In genomic region chr2:15708161-15708560, GRCh38 we compare ENCODE assay signal across 27 cellular contexts.
"Had no signal": no experiment of that assay in that cellular context is flagged by ENCODE, and none has a peak within 500 bp of the region (broad histone marks: within the 10 kb centered on the region; RNA-seq: fewer than 3 reads in every experiment).

No MANE protein-coding gene starts in this region.

- H3K9me3 Mint-ChIP-seq: natural killer cell; nephron; stimulated activated effector memory CD8-positive, alpha-beta T cell treated with anti-CD3 and anti-CD28 coated beads, Interleukin-12 subunit alpha, Interleukin-12 subunit beta, amount 100 ng/mL, for 72 hours; stimulated activated naive CD8-positive, alpha-beta T cell treated with anti-CD3 and anti-CD28 coated beads, Interleukin-15, Interleukin-2, amounts not matched to agents 100 ng/mL and 50 ng/mL, for 24 hours had no signal

- H3K4me3 Mint-ChIP-seq: naive thymus-derived CD4-positive, alpha-beta T cell; natural killer cell; nephron; stimulated activated effector memory CD8-positive, alpha-beta T cell treated with anti-CD3 and anti-CD28 coated beads, Interleukin-12 subunit alpha, Interleukin-12 subunit beta, amount 100 ng/mL, for 72 hours; stimulated activated naive B cell treated with anti-CD40 and anti-IgM and Interleukin-4, amounts not matched to agents 10 μg/mL and 1 μg/mL and 100 μg/mL, for 72 hours; stimulated activated naive CD8-positive, alpha-beta T cell treated with anti-CD3 and anti-CD28 coated beads, Interleukin-15, Interleukin-2, amounts not matched to agents 100 ng/mL and 50 ng/mL, for 24 hours had no signal

- H3K9me3 ChIP-seq: ovary, prostate gland, right atrium auricular region, right lobe of liver, sigmoid colon, stomach, thoracic aorta, thyroid gland, tibial nerve, upper lobe of left lung, vagina had no signal

- H3K4me1 Mint-ChIP-seq: naive thymus-derived CD4-positive, alpha-beta T cell; natural killer cell; stimulated activated effector memory CD8-positive, alpha-beta T cell treated with anti-CD3 and anti-CD28 coated beads, Interleukin-12 subunit alpha, Interleukin-12 subunit beta, amount 100 ng/mL, for 72 hours; stimulated activated naive B cell treated with anti-CD40 and anti-IgM and Interleukin-4, amounts not matched to agents 10 μg/mL and 1 μg/mL and 100 μg/mL, for 72 hours had no signal

- DNase-seq: naive thymus-derived CD4-positive, alpha-beta T cell; natural killer cell; occipital lobe; ovary; retina; right lobe of liver; sigmoid colon; small intestine; stimulated activated CD4-positive, alpha-beta T cell treated with anti-CD3 and anti-CD28 coated beads, Interleukin-15, amount 100 ng/mL, for 24 hours; stimulated activated CD4-positive, alpha-beta T cell treated with anti-CD3 and anti-CD28 coated beads, Interleukin-2, amount 100 ng/mL, for 24 hours; stimulated activated CD4-positive, alpha-beta T cell treated with anti-CD3 and anti-CD28 coated beads, Interleukin-2, amount 100 ng/mL, for 48 hours; stimulated activated CD4-positive, alpha-beta T cell treated with anti-CD3 and anti-CD28 coated beads, Interleukin-4, amount 100 ng/mL, for 24 hours; stimulated activated naive B cell treated with anti-CD40 and anti-IgM and Interleukin-4, amounts not matched to agents 10 μg/mL and 1 μg/mL and 100 μg/mL, for 72 hours; stimulated activated naive CD4-positive, alpha-beta T cell treated with Interleukin-2 at 50 U/mL for 16 hours; stomach; thyroid gland; trophoblast cell; upper lobe of left lung had no signal

- H3K27me3 ChIP-seq: ovary, right atrium auricular region, right lobe of liver, sigmoid colon, stomach, thyroid gland, tibial nerve, upper lobe of left lung, vagina had no signal

- H3K36me3 ChIP-seq: ovary, prostate gland, right atrium auricular region, right lobe of liver, sigmoid colon, stomach, thoracic aorta, thyroid gland, tibial nerve, upper lobe of left lung, vagina had no signal

- H3K27ac ChIP-seq: ovary, prostate gland, right lobe of liver, thoracic aorta, tibial nerve, upper lobe of left lung, vagina had no signal

- H3K4me3 ChIP-seq: ovary, prostate gland, right atrium auricular region, right lobe of liver, sigmoid colon, stomach, thoracic aorta, thyroid gland, tibial nerve, upper lobe of left lung, vagina had no signal

- H3K4me1 ChIP-seq: parathyroid adenoma, prostate gland, right lobe of liver had no signal

- ATAC-seq: naive thymus-derived CD4-positive, alpha-beta T cell; natural killer cell; stimulated activated effector memory CD8-positive, alpha-beta T cell treated with anti-CD3 and anti-CD28 coated beads, Interleukin-12 subunit alpha, Interleukin-12 subunit beta, amount 100 ng/mL, for 72 hours; stimulated activated naive B cell treated with anti-CD40 and anti-IgM and Interleukin-4, amounts not matched to agents 10 μg/mL and 1 μg/mL and 100 μg/mL, for 72 hours had no signal

- H3K36me3 Mint-ChIP-seq: naive thymus-derived CD4-positive, alpha-beta T cell; natural killer cell; stimulated activated effector memory CD8-positive, alpha-beta T cell treated with anti-CD3 and anti-CD28 coated beads, Interleukin-12 subunit alpha, Interleukin-12 subunit beta, amount 100 ng/mL, for 72 hours; stimulated activated naive B cell treated with anti-CD40 and anti-IgM and Interleukin-4, amounts not matched to agents 10 μg/mL and 1 μg/mL and 100 μg/mL, for 72 hours had no signal

- H3K27ac Mint-ChIP-seq: naive thymus-derived CD4-positive, alpha-beta T cell; natural killer cell; stimulated activated effector memory CD8-positive, alpha-beta T cell treated with anti-CD3 and anti-CD28 coated beads, Interleukin-12 subunit alpha, Interleukin-12 subunit beta, amount 100 ng/mL, for 72 hours; stimulated activated naive B cell treated with anti-CD40 and anti-IgM and Interleukin-4, amounts not matched to agents 10 μg/mL and 1 μg/mL and 100 μg/mL, for 72 hours; stimulated activated naive CD8-positive, alpha-beta T cell treated with anti-CD3 and anti-CD28 coated beads, Interleukin-15, Interleukin-2, amounts not matched to agents 100 ng/mL and 50 ng/mL, for 24 hours had no signal
